ENCODE assay signal across 8 cellular contexts in genomic region chr15:64699767-64700388, GRCh38.
DNase-seq lines count a peak whose midpoint lies in the region; TF ChIP-seq lines count a peak whose summit lies in the region.

No MANE protein-coding gene starts in this region.

- H3K36me3 ChIP-seq in SJCRH30 (peaks cover 4% of the 10 kb centered on the region; the same call in 1 of the 2 replicates), ovary (no peaks in the 10 kb centered on the region)

- no peaks in the 10 kb centered on the region for H3K9me3 Mint-ChIP-seq in activated CD4-positive, alpha-beta T cell treated with anti-CD3 and anti-CD28 coated beads, Interleukin-2, amount 10 ng/mL, durations not matched to agents 24 days and 14 days

- H3K27me3 Mint-ChIP-seq in activated CD4-positive, alpha-beta T cell treated with anti-CD3 and anti-CD28 coated beads, Interleukin-2, amount 10 ng/mL, durations not matched to agents 24 days and 14 days = no peaks in the 10 kb centered on the region

- in situ Hi-C loops in KBM-7 (cut with MboI; ENCODE audit: low pct_unique_long_range_greater_than_20kb, low sequenced_read_pairs) = no loop called here

- H3K36me3 Mint-ChIP-seq in activated CD4-positive, alpha-beta T cell treated with anti-CD3 and anti-CD28 coated beads, Interleukin-2, amount 10 ng/mL, durations not matched to agents 24 days and 14 days (ENCODE audit: low read depth) = peaks cover 21% of the 10 kb centered on the region

- peaks cover 61% of the 10 kb centered on the region for H3K4me1 Mint-ChIP-seq in activated CD4-positive, alpha-beta T cell treated with anti-CD3 and anti-CD28 coated beads, Interleukin-2, amount 10 ng/mL, durations not matched to agents 24 days and 14 days

- peaks cover 28% of the 10 kb centered on the region for H3K4me1 ChIP-seq in SJCRH30
- H3K4me1 ChIP-seq in ovary (ENCODE audit: insufficient read depth) = peaks cover 41% of the 10 kb centered on the region

- TF ChIP-seq POLR2A in ovary (IDR thresholded peaks at IDR 0.05) = no peak

- intact Hi-C loops in ovary (cut with DNase I) = no loop called here
- intact Hi-C loops in activated CD4-positive, alpha-beta T cell treated with anti-CD3 and anti-CD28 coated beads, Interleukin-2, amount 10 ng/mL, durations not matched to agents 24 days and 14 days (cut with micrococcal nuclease) = loop anchor here (2.0 kb wide), 1 partner anchor 13 kb away; no protein-coding TSS in a partner anchor

- H3K27ac ChIP-seq in SJCRH30 = no peak overlapping the region
- H3K27ac ChIP-seq in ovary = peak overlapping the region in 1 of 2 donors; percentile 73

- peak; percentile 69 for DNase-seq in DMS79 (lab: John Stamatoyannopoulos, UW)
- peak; percentile 50 to 69 for DNase-seq in SJCRH30
- peak; percentile 21 to 59 for DNase-seq in foreskin fibroblast
- DNase-seq in ovary = peak in 3 of 5 donors; percentile 33 to 46 (median 38)
- DNase-seq in activated CD4-positive, alpha-beta T cell treated with anti-CD3 and anti-CD28 coated beads, Interleukin-2, amount 10 ng/mL, durations not matched to agents 24 days and 14 days = no peak
- DNase-seq in glomerular visceral epithelial cell (ENCODE audit: extremely low spot score) = no peak
- DNase-seq in NAMALWA (ENCODE audit: low spot score) = no peak
- no peak for DNase-seq in KBM-7

- TF ChIP-seq CTCF in foreskin fibroblast (IDR thresholded peaks at IDR 0.05; ENCODE audit: low read depth, low read length) (no peak), ovary (IDR thresholded peaks at IDR 0.05) (no peak)

- H3K27ac Mint-ChIP-seq in activated CD4-positive, alpha-beta T cell treated with anti-CD3 and anti-CD28 coated beads, Interleukin-2, amount 10 ng/mL, durations not matched to agents 24 days and 14 days = no peak overlapping the region

- no peak overlapping the region for H3K4me3 Mint-ChIP-seq in activated CD4-positive, alpha-beta T cell treated with anti-CD3 and anti-CD28 coated beads, Interleukin-2, amount 10 ng/mL, durations not matched to agents 24 days and 14 days

- H3K4me3 ChIP-seq in SJCRH30 (no peak overlapping the region), foreskin fibroblast (ENCODE audit: low read depth in 1 of 2, low read length in 2 of 2) (peak overlapping the region; percentile 9 to 38), ovary (no peak overlapping the region)

- no peaks in the 10 kb centered on the region for H3K9me3 ChIP-seq in SJCRH30 (replicated peaks)
- H3K9me3 ChIP-seq in ovary = no peaks in the 10 kb centered on the region

- H3K27me3 ChIP-seq in SJCRH30 (no peaks in the 10 kb centered on the region), ovary (no peaks in the 10 kb centered on the region)

- TF ChIP-seq EP300 in ovary (IDR thresholded peaks at IDR 0.05) = no peak

- WGBS in ovary, 3 donors = 7 to 15% (median 14%) methylated on average over 7 of the region's 7 CpGs

Comparison
In these comparisons a context has a peak if more than half of its experiments do, and no peak if none do; other contexts are left out.
1. DNase-seq: peak in DMS79 (single experiment), SJCRH30 (2 of 2), foreskin fibroblast (2 of 2) and ovary (3 of 5); none in activated CD4-positive, alpha-beta T cell treated with anti-CD3 and anti-CD28 coated beads, Interleukin-2, amount 10 ng/mL, durations not matched to agents 24 days and 14 days (single experiment), glomerular visceral epithelial cell (single experiment), NAMALWA (single experiment) and KBM-7 (single experiment).
2. H3K4me3 ChIP-seq: peak in foreskin fibroblast (2 of 2); none in SJCRH30 (single experiment) and ovary (single experiment).